ENCODE assay signal across 8 cellular contexts in the genomic region with DNA sequence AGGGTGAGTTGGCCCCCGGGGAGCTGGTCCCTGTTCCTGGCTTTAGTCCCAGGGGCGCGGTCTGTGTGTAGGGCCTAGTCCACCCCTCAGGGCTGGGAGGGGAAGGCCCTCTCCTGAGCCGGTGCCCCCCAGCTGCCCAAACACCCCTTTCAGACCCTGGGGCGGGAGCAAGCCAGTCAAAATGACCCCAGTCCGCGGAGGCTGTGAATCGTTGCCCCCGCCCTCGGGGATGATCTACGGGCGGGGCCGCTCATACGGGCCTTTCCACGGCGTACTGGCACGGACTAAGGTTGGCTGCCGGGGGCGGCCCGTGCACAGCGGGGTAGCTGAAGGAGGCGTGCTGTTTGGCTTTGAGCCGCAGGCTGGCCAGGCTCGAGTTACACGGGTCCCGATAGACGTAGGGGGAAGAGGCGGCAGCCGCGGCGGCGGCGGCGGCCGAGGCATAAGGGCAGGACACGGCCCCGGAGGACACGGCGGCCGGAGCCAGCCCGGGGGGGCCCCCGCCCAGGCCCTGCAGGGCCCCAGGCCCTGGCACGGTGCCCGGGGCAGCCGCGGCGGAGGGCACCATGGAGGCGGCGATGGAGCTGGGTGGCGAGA. TPM values are rescaled to one million over a fixed set of nuclear protein-coding genes. Genes with fewer than 3 reads are reported as not detected.
DNase-seq lines count a peak whose midpoint lies in the region; ATAC-seq, FAIRE-seq and TF ChIP-seq lines count a peak whose summit lies in the region.

No MANE protein-coding gene starts in this region.

- ATAC-seq in naive thymus-derived CD4-positive, alpha-beta T cell: no peak
- ATAC-seq in HG02642 (IDR thresholded peaks at IDR 0.05; ENCODE audit: poor library complexity, unreplicated experiment): no peak

- CTCF ChIA-PET in naive thymus-derived CD4-positive, alpha-beta T cell (lab: Charles Lee): interaction anchor here (0.7 to 4.3 kb wide), 30 partner anchors 9 to 353 kb away, joined by 3 to 136 read pairs (median 4); partner anchors contain the start of genes GBF1 and NFKB2

- POLR2A ChIA-PET in naive thymus-derived CD4-positive, alpha-beta T cell (lab: Charles Lee): interaction anchor here (0.6 to 1.7 kb wide), 6 partner anchors 14 to 354 kb away, joined by 3 to 5 read pairs (median 4); partner anchors contain the start of genes GBF1 and NFKB2

- H3K27me3 ChIP-seq in naive thymus-derived CD4-positive, alpha-beta T cell (ENCODE audit: control insufficient read depth in 2 of 2, insufficient read depth in 2 of 2, low read length in 2 of 2): peaks cover 3 to 5% of the 10 kb centered on the region in 2 donors

- DNase-seq in DMS79 (lab: John Stamatoyannopoulos, UW): peak; percentile 48
- peak; percentile 26 for DNase-seq in NCI-H1048 (lab: John Stamatoyannopoulos, UW)
- DNase-seq in activated CD4-positive, CD25-positive, alpha-beta regulatory T cell treated with anti-CD3 and anti-CD28 coated beads, Interleukin-2, amount 50 U/mL, for 72 hours: peak; percentile 49
- DNase-seq in epithelial cell of proximal tubule (ENCODE audit: low read depth): no peak
- peak in 5 of 9 donors; percentile 10 to 48 (median 28) for DNase-seq in naive thymus-derived CD4-positive, alpha-beta T cell
- DNase-seq in urothelium cell line (ENCODE audit: low spot score): peak; percentile 80
- no peak for DNase-seq in SW 1271 (lab: John Stamatoyannopoulos, UW)

- H3K4me1 ChIP-seq in naive thymus-derived CD4-positive, alpha-beta T cell (ENCODE audit: control insufficient read depth in 2 of 2, insufficient read depth in 2 of 2, low read length in 2 of 2): peaks cover 20 to 22% of the 10 kb centered on the region in 2 donors

- TF ChIP-seq CTCF in epithelial cell of proximal tubule (conservative IDR thresholded peaks at IDR 0.05; ENCODE audit: low read depth, low read length): no peak

- H3K27me3 Mint-ChIP-seq in naive thymus-derived CD4-positive, alpha-beta T cell: peaks cover 47 to 74% (median 56%) of the 10 kb centered on the region in 5 donors

- no peaks in the 10 kb centered on the region for H3K36me3 ChIP-seq in naive thymus-derived CD4-positive, alpha-beta T cell (ENCODE audit: control insufficient read depth in 2 of 3, insufficient read depth in 3 of 3, low read length in 3 of 3)

- peak overlapping the region; percentile 77 to 87 (median 84) for H3K4me3 Mint-ChIP-seq in naive thymus-derived CD4-positive, alpha-beta T cell

- H3K27ac Mint-ChIP-seq in naive thymus-derived CD4-positive, alpha-beta T cell: peak overlapping the region in 3 of 9 donors; percentile 26 to 77 (median 32)

- intact Hi-C loops in naive thymus-derived CD4-positive, alpha-beta T cell (cut with micrococcal nuclease): loop anchor here in 1 of 2 donors (1.0 kb wide), 2 partner anchors 164 to 249 kb away; no protein-coding TSS in a partner anchor

- H3K4me1 Mint-ChIP-seq in naive thymus-derived CD4-positive, alpha-beta T cell: peaks cover 15 to 28% (median 21%) of the 10 kb centered on the region in 7 donors

- no peak overlapping the region for H3K27ac ChIP-seq in naive thymus-derived CD4-positive, alpha-beta T cell (ENCODE audit: low read depth, low read length)

- no peaks in the 10 kb centered on the region for H3K9me3 ChIP-seq in naive thymus-derived CD4-positive, alpha-beta T cell (ENCODE audit: control insufficient read depth in 2 of 3, low read length in 3 of 3)

- no peaks in the 10 kb centered on the region for H3K36me3 Mint-ChIP-seq in naive thymus-derived CD4-positive, alpha-beta T cell

- H3K4me3 ChIP-seq in epithelial cell of proximal tubule (ENCODE audit: low read depth, low read length): peak overlapping the region; percentile 60
- H3K4me3 ChIP-seq in naive thymus-derived CD4-positive, alpha-beta T cell (ENCODE audit: low read length): peak overlapping the region; percentile 58

- FAIRE-seq in urothelium cell line (lab: Jason Lieb, UNC): peak; percentile 94

- no peaks in the 10 kb centered on the region for H3K9me3 Mint-ChIP-seq in naive thymus-derived CD4-positive, alpha-beta T cell

RNA-seq across cellular contexts. Expression of gene ELOVL3, which starts 4.3 kb away (rescaled TPM):
- total RNA-seq in epithelial cell of proximal tubule: 0.06 and 0.07 TPM in 2 replicates
- total RNA-seq in naive thymus-derived CD4-positive, alpha-beta T cell: not detected
- not detected for polyA plus RNA-seq in naive thymus-derived CD4-positive, alpha-beta T cell

RNA-seq across cellular contexts. Expression of gene PITX3, which starts 10.9 kb away (rescaled TPM):
- 0.65 and 2.7 TPM in 2 replicates for total RNA-seq in epithelial cell of proximal tubule
- not detected for total RNA-seq in naive thymus-derived CD4-positive, alpha-beta T cell
- polyA plus RNA-seq in naive thymus-derived CD4-positive, alpha-beta T cell: not detected

RNA-seq across cellular contexts. Expression of gene GBF1, which starts 15.0 kb away (rescaled TPM):
- total RNA-seq in epithelial cell of proximal tubule: 30.7 and 36.3 TPM in 2 replicates
- total RNA-seq in naive thymus-derived CD4-positive, alpha-beta T cell: 10 to 100 TPM; 36.2 to 47.2 (median 37.8) TPM
- 10 to 100 TPM in 1 of 2 donors, 1 to 10 TPM in 1; 8.5 to 24.3 TPM for polyA plus RNA-seq in naive thymus-derived CD4-positive, alpha-beta T cell

Comparison
In these comparisons a context has a peak if more than half of its experiments do, and no peak if none do; other contexts are left out.
1. DNase-seq: peak in DMS79 (single experiment), NCI-H1048 (single experiment), activated CD4-positive, CD25-positive, alpha-beta regulatory T cell treated with anti-CD3 and anti-CD28 coated beads, Interleukin-2, amount 50 U/mL, for 72 hours (single experiment), naive thymus-derived CD4-positive, alpha-beta T cell (5 of 9) and urothelium cell line (single experiment); none in epithelial cell of proximal tubule (single experiment) and SW 1271 (0 of 2).